In the genomic region with DNA sequence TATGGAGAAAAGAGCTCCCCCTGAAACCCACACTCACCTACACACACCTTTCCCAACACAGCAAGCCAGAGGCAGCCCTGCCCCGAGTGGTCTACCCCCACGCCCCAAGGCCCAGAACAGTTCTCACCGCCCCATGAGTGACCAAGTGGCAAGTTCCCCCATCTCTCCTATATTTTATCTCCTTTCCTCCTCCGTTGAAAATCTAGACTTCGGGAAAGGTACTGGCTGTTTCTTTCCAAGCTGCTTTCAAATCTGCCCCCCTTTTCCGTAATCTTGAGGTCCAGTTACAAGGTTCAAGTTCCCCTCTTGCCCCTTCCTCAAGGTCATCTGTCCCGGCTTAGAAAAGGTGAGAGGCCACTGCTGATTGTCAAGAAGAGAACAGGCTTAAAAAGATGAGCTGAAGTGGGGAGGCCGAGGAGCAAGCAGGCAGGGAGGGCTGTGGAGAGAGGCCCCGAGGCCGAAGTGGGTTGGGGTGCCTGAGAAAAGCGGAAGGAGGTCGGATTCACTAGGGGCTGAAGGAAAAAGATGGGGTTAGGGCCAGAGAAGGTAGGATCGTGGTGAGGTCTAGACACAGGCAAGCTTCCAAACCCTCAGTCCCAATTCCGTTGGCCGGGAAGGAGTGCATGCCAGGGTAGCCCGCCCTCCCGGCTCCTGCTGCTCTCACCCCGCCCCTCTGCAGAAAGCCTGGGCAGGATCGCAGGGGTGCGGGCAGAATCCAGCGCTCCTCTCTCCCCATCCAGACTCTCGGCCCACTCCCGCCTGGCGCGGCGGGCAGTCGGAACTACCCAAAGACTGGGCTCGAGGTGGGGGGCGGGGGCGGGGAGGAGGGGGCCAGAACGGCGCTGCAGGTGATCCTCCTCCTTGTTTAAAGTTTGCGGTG, we compare ENCODE assay signal across 8 cellular contexts. TPM values are rescaled to one million over a fixed set of nuclear protein-coding genes. Genes with fewer than 3 reads are reported as not detected.
DNase-seq lines count a peak whose midpoint lies in the region; ATAC-seq, FAIRE-seq and TF ChIP-seq lines count a peak whose summit lies in the region.

No MANE protein-coding gene starts in this region.

- H3K27me3 Mint-ChIP-seq in naive thymus-derived CD8-positive, alpha-beta T cell: peaks cover 45 to 67% (median 58%) of the 10 kb centered on the region in 5 donors

- WGBS in HUES64: 11% methylated on average over 33 of the region's 33 CpGs
- WGBS in H1 (ENCODE audit: extremely low coverage in 1 of 2, insufficient coverage in 1 of 2, insufficient read length in 1 of 2, insufficient replicate concordance in 2 of 2, low coverage in 1 of 2, low lambda C conversion rate in 2 of 2, missing lambda C conversion rate in 1 of 2), 2 experiments: 17% methylated on average over 19 of the region's 33 CpGs; no CpG with 5 or more reads in 1 of the 2 experiments

- no peak overlapping the region for H2AFZ ChIP-seq in H1 (ENCODE audit: low read length)

- H4K91ac ChIP-seq in H1 (replicated peaks; ENCODE audit: insufficient read length, low read length): peak overlapping the region; percentile 1

- H2BK12ac ChIP-seq in H1 (ENCODE audit: low read depth, low read length): peak overlapping the region; percentile 88; the same call in 1 of the 2 replicates

- peaks cover 21% of the 10 kb centered on the region for H3K23me2 ChIP-seq in H1 (ENCODE audit: low read depth, low read length)

- no peak for TF ChIP-seq EP300 in H1 (IDR thresholded peaks at IDR 0.05; ENCODE audit: borderline replicate concordance in 1 of 2, low read depth in 2 of 2, low read length in 2 of 2)

- H3K36me3 ChIP-seq in HUES64 (ENCODE audit: insufficient read depth, low read length) (no peaks in the 10 kb centered on the region), H1 (ENCODE audit: control insufficient read depth in 2 of 4, insufficient read depth in 4 of 4, low read length in 3 of 4) (no peaks in the 10 kb centered on the region)

- peaks cover 14 to 28% (median 20%) of the 10 kb centered on the region in 4 donors for H3K4me1 Mint-ChIP-seq in naive thymus-derived CD8-positive, alpha-beta T cell

- no peak for TF ChIP-seq RAD21 in H1 (IDR thresholded peaks at IDR 0.05 in 1 of 2, conservative IDR thresholded peaks at IDR 0.05 in 1 of 2; ENCODE audit: low read depth in 2 of 2, low read length in 2 of 2)

- FAIRE-seq in H1 (lab: Jason Lieb, UNC): peak; percentile 48

- no peaks in the 10 kb centered on the region for H3K79me1 ChIP-seq in H1 (ENCODE audit: low read depth, low read length)

- no peaks in the 10 kb centered on the region for H3K9me3 Mint-ChIP-seq in naive thymus-derived CD8-positive, alpha-beta T cell

- H3K4me3 Mint-ChIP-seq in naive thymus-derived CD8-positive, alpha-beta T cell: peak overlapping the region; percentile 55 to 94 (median 75)

- no peak overlapping the region for H2BK15ac ChIP-seq in H1 (ENCODE audit: low read length)

- no peak overlapping the region for H4K5ac ChIP-seq in H1 (ENCODE audit: insufficient read length, low read depth, low read length)

- H3K27me3 ChIP-seq in HUES64 (ENCODE audit: insufficient read depth, low read length) (peaks cover 65% of the 10 kb centered on the region), H1 (replicated peaks in 1 of 4; ENCODE audit: control insufficient read depth in 3 of 4, extremely low read depth in 1 of 4, insufficient read depth in 3 of 4, low read length in 3 of 4) (peaks cover 0 to 17% (median 10%) of the 10 kb centered on the region in 4 experiments; a peak in 5 of 7 replicates)

- H3K9ac ChIP-seq in HUES64 (ENCODE audit: low read depth, low read length) (peak overlapping the region; percentile 5; the same call in 1 of the 2 replicates), H1 (replicated peaks in 1 of 4; ENCODE audit: extremely low read depth in 1 of 4, low read depth in 3 of 4, low read length in 3 of 4) (peak overlapping the region in 1 of 4 experiments; percentile 33; a peak in 1 of 7 replicates)

- peak overlapping the region; percentile 55 for H3K18ac ChIP-seq in H1 (ENCODE audit: extremely low read depth, low read length)

- no peak overlapping the region for H3K56ac ChIP-seq in H1 (replicated peaks; ENCODE audit: insufficient read length, low read depth, low read length)

- 0 out of 2 replicates have a peak overlapping the region, but pooled peaks have one; percentile 23 for H2BK20ac ChIP-seq in H1 (ENCODE audit: low read length)

- H3K4me1 ChIP-seq in HUES64 (ENCODE audit: insufficient read depth, low read length) (peaks cover 30% of the 10 kb centered on the region), H1 (replicated peaks in 1 of 4; ENCODE audit: control insufficient read depth in 3 of 4, insufficient read depth in 4 of 4, low read length in 3 of 4) (peaks cover 12 to 39% (median 26%) of the 10 kb centered on the region in 4 experiments; a peak in 6 of 7 replicates)

- no peak overlapping the region for H3K4ac ChIP-seq in H1 (replicated peaks; ENCODE audit: insufficient read length, low read depth, low read length)

- no peak overlapping the region for H2AK5ac ChIP-seq in H1 (ENCODE audit: low read depth, low read length)

- H2BK120ac ChIP-seq in H1 (replicated peaks; ENCODE audit: low read depth, low read length): no peak overlapping the region

- TF ChIP-seq CTCF in H1 (IDR thresholded peaks at IDR 0.05; ENCODE audit: control extremely low read depth in 1 of 3, insufficient read depth in 1 of 3, low read depth in 1 of 3, low read length in 3 of 3): no peak

- H3K9me3 ChIP-seq in HUES64 (ENCODE audit: insufficient read depth, low read depth, low read length) (no peaks in the 10 kb centered on the region), H1 (ENCODE audit: insufficient read depth in 2 of 2, low read depth in 1 of 2, low read length in 1 of 2) (no peaks in the 10 kb centered on the region)

- H3K4me3 ChIP-seq in HUES64 (ENCODE audit: low read length) (peak overlapping the region; percentile 84), H1 (ENCODE audit: extremely low read depth in 1 of 4, insufficient read depth in 2 of 4, low read depth in 3 of 4, low read length in 4 of 4) (peak overlapping the region; percentile 76 to 90 (median 82))

- CTCF ChIA-PET in H1 (lab: Charles Lee; ENCODE audit: partially characterized antibody): interaction anchor here (0.9 to 9.4 kb wide), 11 partner anchors 10 to 106 kb away, joined by 3 to 151 read pairs (median 3); no protein-coding TSS in a partner anchor

- H2BK5ac ChIP-seq in H1 (ENCODE audit: low read depth, low read length): no peak overlapping the region; the same call in 1 of the 2 replicates

- peak overlapping the region; percentile 90 to 97 for H3K4me2 ChIP-seq in H1 (ENCODE audit: insufficient read depth in 1 of 2, low read depth in 2 of 2, low read length in 2 of 2)

- TF ChIP-seq POLR2A in H1 (IDR thresholded peaks at IDR 0.05; ENCODE audit: control extremely low read depth in 1 of 2, low read depth in 2 of 2, low read length in 2 of 2): 0 out of 3 replicates have a peak, but pooled peaks of 1 of the 2 experiments have one; percentile 41
- no peak for TF ChIP-seq POLR2A in erythroblast (IDR thresholded peaks at IDR 0.05; ENCODE audit: low read length)

- H4K8ac ChIP-seq in H1 (ENCODE audit: extremely low read depth, insufficient read depth, low read length): no peak overlapping the region

- no peak for ATAC-seq in naive thymus-derived CD8-positive, alpha-beta T cell
- ATAC-seq in GM18909 (IDR thresholded peaks at IDR 0.05; ENCODE audit: poor library complexity, unreplicated experiment): no peak

- POLR2A ChIA-PET in H1 (lab: Charles Lee; ENCODE audit: partially characterized antibody): interaction anchor here (0.6 to 1.8 kb wide), 6 partner anchors 13 to 83 kb away, joined by 3 to 6 read pairs (median 4); no protein-coding TSS in a partner anchor
- POLR2A ChIA-PET in naive thymus-derived CD8-positive, alpha-beta T cell (lab: Charles Lee): no interaction called here

- no peak overlapping the region for H3K23ac ChIP-seq in H1 (ENCODE audit: insufficient read length)

- peaks cover 0 to 2% (median 0%) of the 10 kb centered on the region in 3 donors for H3K36me3 Mint-ChIP-seq in naive thymus-derived CD8-positive, alpha-beta T cell

- H3K79me2 ChIP-seq in H1 (ENCODE audit: control insufficient read depth in 1 of 2, insufficient read depth in 2 of 2, low read length in 2 of 2): peaks cover 0 to 18% of the 10 kb centered on the region in 2 experiments; a peak in 2 of 4 replicates

- H3K27ac Mint-ChIP-seq in naive thymus-derived CD8-positive, alpha-beta T cell: no peak overlapping the region

- DNase-seq in AG20443 (ENCODE audit: low spot score) (peak; percentile 32), H1 (ENCODE audit: low read depth in 1 of 2, low spot score in 2 of 2) (peak in 1 of 2 experiments; percentile 85), NCI-H2196 treated with DMSO at 0.1 percent for 48 hours (lab: John Stamatoyannopoulos, UW; ENCODE audit: unreplicated experiment) (no peak), erythroblast (lab: John Stamatoyannopoulos, UW) (no peak), DMS153 treated with DMSO at 0.1 percent for 48 hours (lab: John Stamatoyannopoulos, UW; ENCODE audit: unreplicated experiment) (no peak)
- no peak for DNase-seq in naive thymus-derived CD8-positive, alpha-beta T cell

- H3K14ac ChIP-seq in H1 (ENCODE audit: insufficient read length): no peak overlapping the region

- H3K27ac ChIP-seq in HUES64 (ENCODE audit: low read depth, low read length) (no peak overlapping the region), H1 (ENCODE audit: low read depth, low read length) (no peak overlapping the region)

- peaks cover 0 to 1% of the 10 kb centered on the region in 2 experiments for H4K20me1 ChIP-seq in H1 (replicated peaks in 1 of 2; ENCODE audit: control insufficient read depth in 1 of 2, insufficient read depth in 2 of 2, low read length in 2 of 2)

RNA-seq across cellular contexts. Expression of gene SEMA5B, which starts 1.7 kb away (rescaled TPM):
- polyA plus RNA-seq in HUES64 (2013, experiment 1 of 2): 24.1 TPM
- polyA plus RNA-seq in HUES64 (2013, experiment 2 of 2): 39.9 TPM
- 19.9 and 22.4 TPM in 2 replicates for total RNA-seq in H1 (2021; fragmentation: NEBNext Ultra II Directional; extraction: Animal tissue kit (Norgen Biotek cat#: 25700))
- polyA plus RNA-seq in H1 (2011; rRNA removed): 13.1 and 18.8 TPM in 2 replicates
- polyA plus RNA-seq in H1 (2011; cell fraction: cytosol; rRNA removed): 14.6 TPM
- polyA plus RNA-seq in H1 (2011; cell fraction: nucleus; rRNA removed): 46.9 TPM
- polyA plus RNA-seq in H1 (2012, experiment 1 of 2): 35.4 to 44.8 TPM (median 39.3 TPM) in 4 replicates
- 34.1 TPM for polyA plus RNA-seq in H1 (2012, experiment 2 of 2)
- polyA plus RNA-seq in H1 (2013, experiment 1 of 2): 21.6 TPM
- polyA plus RNA-seq in H1 (2013, experiment 2 of 2): 18.3 TPM
- polyA minus RNA-seq in H1 (2011; rRNA and poly(A)+ RNA removed): 19.3 and 20.2 TPM in 2 replicates
- 13.8 TPM for polyA minus RNA-seq in H1 (2011; cell fraction: cytosol; rRNA and poly(A)+ RNA removed)
- polyA minus RNA-seq in H1 (2011; cell fraction: nucleus; rRNA and poly(A)+ RNA removed): 24.5 TPM
- total RNA-seq in naive thymus-derived CD8-positive, alpha-beta T cell: under 1 TPM; 0.16 to 0.47 TPM
- not detected for polyA plus RNA-seq in naive thymus-derived CD8-positive, alpha-beta T cell

RNA-seq across cellular contexts. Expression of gene PDIA5, which starts 40.9 kb away (rescaled TPM):
- 21.7 TPM for polyA plus RNA-seq in HUES64 (2013, experiment 1 of 2)
- polyA plus RNA-seq in HUES64 (2013, experiment 2 of 2): 24.2 TPM
- 32.8 and 36.5 TPM in 2 replicates for total RNA-seq in H1 (2021; fragmentation: NEBNext Ultra II Directional; extraction: Animal tissue kit (Norgen Biotek cat#: 25700))
- polyA plus RNA-seq in H1 (2011; rRNA removed): 18.2 and 18.9 TPM in 2 replicates
- polyA plus RNA-seq in H1 (2011; cell fraction: cytosol; rRNA removed): 26.2 TPM
- 24.8 TPM for polyA plus RNA-seq in H1 (2011; cell fraction: nucleus; rRNA removed)
- polyA plus RNA-seq in H1 (2012, experiment 1 of 2): 25.3 to 30.2 TPM (median 27.7 TPM) in 4 replicates
- 16.3 TPM for polyA plus RNA-seq in H1 (2012, experiment 2 of 2)
- 50.7 TPM for polyA plus RNA-seq in H1 (2013, experiment 1 of 2)
- 52.2 TPM for polyA plus RNA-seq in H1 (2013, experiment 2 of 2)
- 11.0 and 13.8 TPM in 2 replicates for polyA minus RNA-seq in H1 (2011; rRNA and poly(A)+ RNA removed)
- 10.9 TPM for polyA minus RNA-seq in H1 (2011; cell fraction: cytosol; rRNA and poly(A)+ RNA removed)
- polyA minus RNA-seq in H1 (2011; cell fraction: nucleus; rRNA and poly(A)+ RNA removed): 11.2 TPM
- total RNA-seq in naive thymus-derived CD8-positive, alpha-beta T cell: 1 to 10 TPM; 5.2 to 6.0 TPM
- 1 to 10 TPM; 3.2 to 6.9 (median 4.1) TPM for polyA plus RNA-seq in naive thymus-derived CD8-positive, alpha-beta T cell

Comparison
In these comparisons a context has a peak if more than half of its experiments do, and no peak if none do; other contexts are left out.
1. RNA of gene SEMA5B, which starts 1.7 kb away (total RNA-seq): 19.9 to 22.4 TPM in H1; 0.16 to 0.47 TPM in naive thymus-derived CD8-positive, alpha-beta T cell; every median in the first group is over 10 times any median in the second.